7 cellular contexts compared by ENCODE assay signal in the genomic region with DNA sequence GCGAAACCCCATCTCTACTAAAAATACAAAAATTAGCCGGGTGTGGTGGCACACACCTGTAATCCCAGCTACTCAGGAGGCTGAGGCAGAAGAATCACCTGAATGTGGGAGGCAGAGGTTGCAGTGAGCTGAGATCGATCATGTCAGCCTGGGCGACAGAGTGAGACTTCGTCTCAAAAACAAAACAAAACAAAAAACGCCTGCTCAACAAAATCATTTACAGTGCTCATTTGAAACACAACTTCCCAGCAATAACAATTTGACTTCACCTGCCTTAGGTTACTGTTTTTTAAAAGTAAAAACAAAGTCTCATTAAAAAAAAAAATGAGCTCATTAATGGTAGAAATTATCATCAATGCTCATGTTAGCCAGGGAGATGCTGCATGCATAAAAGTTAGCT. TPM values are rescaled to one million over a fixed set of nuclear protein-coding genes. Genes with fewer than 3 reads are reported as not detected.
DNase-seq lines count a peak whose midpoint lies in the region; ATAC-seq, FAIRE-seq and TF ChIP-seq lines count a peak whose summit lies in the region.
"Not testable (repeated sequence)": the region's sequence is repeated elsewhere in the genome, so short reads cannot be mapped to it uniquely, and the experiment has no call there.

No MANE protein-coding gene starts in this region.

- not testable (repeated sequence) for H2AFZ ChIP-seq in PC-9; keratinocyte (ENCODE audit: control insufficient read depth, low read length)

- not testable (repeated sequence) for TF ChIP-seq CTCF in PC-9 (conservative IDR thresholded peaks at IDR 0.05); MCF 10A (IDR thresholded peaks at IDR 0.05; ENCODE audit: unreplicated experiment); esophagus squamous epithelium (IDR thresholded peaks at IDR 0.05); keratinocyte (optimal IDR thresholded peaks at IDR 0.05 in 1 of 3, IDR thresholded peaks at IDR 0.05 in 1 of 3, conservative IDR thresholded peaks at IDR 0.05 in 1 of 3; ENCODE audit: extremely low read depth in 1 of 3, insufficient read depth in 2 of 3, low read length in 3 of 3); psoas muscle (IDR thresholded peaks at IDR 0.05); tibial artery (IDR thresholded peaks at IDR 0.05); vagina (IDR thresholded peaks at IDR 0.05)

- not testable (repeated sequence) for H3K4me3 ChIP-seq in PC-9; esophagus squamous epithelium; keratinocyte (ENCODE audit: control insufficient read depth in 2 of 3, extremely low read depth in 1 of 3, insufficient read depth in 2 of 3, low read depth in 1 of 3, low read length in 3 of 3); tibial artery; vagina
- H3K4me3 ChIP-seq in psoas muscle = peak overlapping the region; percentile 77

- H3F3A ChIP-seq in PC-9 (ENCODE audit: insufficient read depth, low read depth) = peaks cover 31% of the 10 kb centered on the region; the same call in 1 of the 2 replicates

- CTCF ChIA-PET in PC-9 (lab: Charles Lee) (interaction anchor here (0.6 to 0.7 kb wide), 2 partner anchors 76 to 89 kb away, joined by 4 read pairs; no protein-coding TSS in a partner anchor), MCF 10A (lab: Yijun Ruan, JAX) (interaction anchor here (0.6 kb wide), 2 partner anchors 110 to 125 kb away, joined by 3 read pairs; no protein-coding TSS in a partner anchor)

- not testable (repeated sequence) for H4K20me1 ChIP-seq in PC-9 (ENCODE audit: insufficient read depth); keratinocyte (ENCODE audit: control insufficient read depth, extremely low read depth, insufficient read depth, low read length)

- peak overlapping the region; percentile 18 for H3K27ac Mint-ChIP-seq in MCF 10A (ENCODE audit: low read depth, unreplicated experiment)

- not testable (repeated sequence) for H3K9me1 ChIP-seq in keratinocyte (ENCODE audit: control insufficient read depth, extremely low read depth, insufficient read depth, low read length)

- H3K4me1 ChIP-seq in PC-9 (replicated peaks; ENCODE audit: insufficient read depth) (peaks cover 45% of the 10 kb centered on the region), esophagus squamous epithelium (peaks cover 32 to 76% (median 50%) of the 10 kb centered on the region in 3 donors), keratinocyte (ENCODE audit: control insufficient read depth, extremely low read depth, insufficient read depth, low read length) (peaks cover 26% of the 10 kb centered on the region), psoas muscle (peaks cover 65% of the 10 kb centered on the region), tibial artery (peaks cover 0 to 98% (median 56%) of the 10 kb centered on the region in 4 donors), vagina (peaks cover 66% of the 10 kb centered on the region)

- intact Hi-C loops in PC-9 (cut with micrococcal nuclease; ENCODE audit: unreplicated experiment); MCF 10A (cut with micrococcal nuclease); esophagus squamous epithelium (cut with DNase I); psoas muscle (cut with DNase I); vagina (cut with DNase I): not testable (repeated sequence)
- intact Hi-C loops in tibial artery (cut with DNase I; ENCODE audit: low total_unique reads) = loop anchor here (10.0 kb wide), 1 partner anchor 100 kb away; no protein-coding TSS in a partner anchor

- H3K4me2 ChIP-seq in PC-9; keratinocyte (ENCODE audit: control insufficient read depth, extremely low read depth, insufficient read depth, low read depth, low read length): not testable (repeated sequence)

- TF ChIP-seq POLR2A in esophagus squamous epithelium (IDR thresholded peaks at IDR 0.05); vagina (IDR thresholded peaks at IDR 0.05): not testable (repeated sequence)

- WGBS in esophagus squamous epithelium, 2 donors = 67 to 87% methylated on average over 6 of the region's 6 CpGs
- 37 to 74% (median 41%) methylated on average over 6 of the region's 6 CpGs for WGBS in psoas muscle, 3 donors

- not testable (repeated sequence) for H3K9ac ChIP-seq in keratinocyte (ENCODE audit: control insufficient read depth, extremely low read depth, insufficient read depth, low read length)

- H3K27me3 Mint-ChIP-seq in MCF 10A (ENCODE audit: insufficient read depth, unreplicated experiment) = not testable (repeated sequence)

- DNase-seq in PC-9; MCF 10A (ENCODE audit: unreplicated experiment); esophagus squamous epithelium (lab: John Stamatoyannopoulos, UW); keratinocyte (ENCODE audit: low read depth, low spot score); psoas muscle; tibial artery: not testable (repeated sequence)
- peak in 1 of 2 donors; percentile 11 for DNase-seq in vagina (ENCODE audit: extremely low spot score in 2 of 2)

- ATAC-seq in psoas muscle = not testable (repeated sequence)

- peaks cover 87% of the 10 kb centered on the region for H3K79me2 ChIP-seq in PC-9 (ENCODE audit: low read depth)
- H3K79me2 ChIP-seq in keratinocyte (ENCODE audit: control insufficient read depth, insufficient read depth, low read length) = peaks cover 38% of the 10 kb centered on the region

- not testable (repeated sequence) for FAIRE-seq in keratinocyte (lab: Jason Lieb, UNC)

- not testable (repeated sequence) for H3K36me3 Mint-ChIP-seq in MCF 10A (ENCODE audit: insufficient read depth, unreplicated experiment)

- H3K9me2 ChIP-seq in PC-9 (ENCODE audit: insufficient read depth) = not testable (repeated sequence)

- peaks cover 38% of the 10 kb centered on the region for H3K4me1 Mint-ChIP-seq in MCF 10A (ENCODE audit: insufficient read depth, unreplicated experiment)

- not testable (repeated sequence) for H3K36me3 ChIP-seq in PC-9 (ENCODE audit: low read depth); esophagus squamous epithelium; keratinocyte (ENCODE audit: control insufficient read depth in 2 of 2, extremely low read depth in 1 of 2, insufficient read depth in 2 of 2, low read length in 2 of 2); tibial artery; vagina
- H3K36me3 ChIP-seq in psoas muscle (ENCODE audit: insufficient read depth in 1 of 2, low read depth in 1 of 2) = peaks cover 0 to 38% of the 10 kb centered on the region in 2 donors

- H3K9me3 Mint-ChIP-seq in MCF 10A (ENCODE audit: unreplicated experiment) = not testable (repeated sequence)

- H3K27ac ChIP-seq in PC-9 (0 out of 2 replicates have a peak overlapping the region, but pooled peaks have one; percentile 23), esophagus squamous epithelium (peak overlapping the region in 3 of 4 donors; percentile 25 to 74 (median 51)), keratinocyte (ENCODE audit: control insufficient read depth, insufficient read depth, low read length) (peak overlapping the region; percentile 20), psoas muscle (peak overlapping the region; percentile 94), tibial artery (peak overlapping the region; percentile 62), vagina (peak overlapping the region; percentile 13)

- H3K9me3 ChIP-seq in PC-9 (ENCODE audit: insufficient read depth, low read depth); esophagus squamous epithelium; keratinocyte (ENCODE audit: control insufficient read depth, low read depth, low read length); psoas muscle; tibial artery; vagina: not testable (repeated sequence)

- not testable (repeated sequence) for H3K4me3 Mint-ChIP-seq in MCF 10A (ENCODE audit: unreplicated experiment)

- not testable (repeated sequence) for H3K27me3 ChIP-seq in PC-9 (ENCODE audit: insufficient read depth, low read depth); esophagus squamous epithelium; keratinocyte (ENCODE audit: control insufficient read depth, extremely low read depth, insufficient read depth, low read length); psoas muscle (ENCODE audit: insufficient read depth in 3 of 3, low read length in 2 of 3); tibial artery; vagina

- BruUV-seq in PC-9 (replicated peaks; lab: Mats Ljungman, UMichigan) = TSS peak; percentile 9
- BruUV-seq in MCF 10A (replicated peaks; lab: Mats Ljungman, UMichigan) = not testable (repeated sequence)

- dilution Hi-C loops in keratinocyte (cut with MboI; ENCODE audit: extremely low pct_ligation_motif_present, low sequenced_read_pairs) = not testable (repeated sequence)

- POLR2A ChIA-PET in PC-9 (lab: Charles Lee; ENCODE audit: unreplicated experiment) = interaction anchor here (0.7 kb wide), 1 partner anchor 17 kb away, joined by 3 read pairs; no protein-coding TSS in a partner anchor
- POLR2A ChIA-PET in MCF 10A (lab: Yijun Ruan, JAX) = interaction anchor here (0.6 to 3.9 kb wide), 8 partner anchors 10 to 194 kb away, joined by 3 to 24 read pairs (median 4); a partner anchor contains a TSS

RNA-seq across cellular contexts. Expression of a gene that starts 10.4 kb away (rescaled TPM):
- 166 and 171 TPM in 2 replicates for total RNA-seq in PC-9 (2021)
- 43.3 and 51.9 TPM in 2 replicates for total RNA-seq in MCF 10A (2022)
- total RNA-seq in esophagus squamous epithelium = 100 to 1,000 TPM in 2 of 4 donors, 10 to 100 TPM in 2; 71.1 to 227 (median 147) TPM
- polyA plus RNA-seq in keratinocyte = 12.0 to 24.0 TPM (median 16.2 TPM) in 3 replicates
- 54.2 TPM for polyA plus RNA-seq in keratinocyte (2011; ENCODE audit: low read depth)
- polyA plus RNA-seq in keratinocyte (2011; cell fraction: cytosol; rRNA removed) = 14.1 and 14.5 TPM in 2 replicates
- 54.5 and 61.4 TPM in 2 replicates for polyA plus RNA-seq in keratinocyte (2011; cell fraction: nucleus; rRNA removed)
- polyA plus RNA-seq in keratinocyte (2012; ENCODE audit: low replicate concordance) = 21.1 and 27.6 TPM in 2 replicates
- 23.1 to 93.4 TPM (median 35.1 TPM) in 3 replicates for polyA minus RNA-seq in keratinocyte
- polyA minus RNA-seq in keratinocyte (2011; cell fraction: cytosol; rRNA and poly(A)+ RNA removed) = 29.7 TPM
- 54.7 and 104 TPM in 2 replicates for polyA minus RNA-seq in keratinocyte (2011; cell fraction: nucleus; rRNA and poly(A)+ RNA removed)
- 1,000 to 10,000 TPM in 2 of 4 donors, 100 to 1,000 TPM in 2; 792 to 1,728 (median 949) TPM for total RNA-seq in psoas muscle
- polyA plus RNA-seq in psoas muscle = 100 to 1,000 TPM in 2 of 3 donors, 10 to 100 TPM in 1; 70.6 to 536 (median 234) TPM
- 111 TPM for total RNA-seq in vagina

Comparison
In these comparisons a context has a peak if more than half of its experiments do, and no peak if none do; other contexts are left out.
1. H3K27ac ChIP-seq: peak in every context shown above with its lines; median percentile 94 in psoas muscle; 62 in tibial artery; 51 in esophagus squamous epithelium; 23 in PC-9; 20 in keratinocyte; 13 in vagina.